ENCODE assay signal across 19 cellular contexts in the genomic region with DNA sequence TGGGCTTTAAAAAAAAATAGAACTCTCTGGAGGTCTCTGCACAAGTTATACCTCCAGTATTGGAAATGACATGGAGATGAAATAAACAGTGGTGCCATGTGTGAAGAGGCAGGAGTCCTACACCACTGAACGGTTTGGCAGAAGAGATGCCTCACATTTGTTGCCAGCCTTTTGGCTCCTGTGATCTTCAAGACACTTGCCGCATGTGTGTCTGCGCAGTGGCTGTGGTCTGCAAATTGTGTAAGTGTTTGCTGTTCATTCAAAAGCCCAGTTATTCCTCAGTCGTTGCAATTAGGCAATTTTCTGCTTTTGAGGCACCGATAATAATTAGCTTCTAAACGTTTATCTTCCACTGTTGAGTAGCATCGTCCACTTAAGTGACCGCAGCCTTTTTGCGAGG.
"Had no signal": no experiment of that assay in that cellular context is flagged by ENCODE, and none has a peak within 500 bp of the region (broad histone marks: within the 10 kb centered on the region; RNA-seq: fewer than 3 reads in every experiment).

No MANE protein-coding gene starts in this region.

- H3K36me3 ChIP-seq: esophagus squamous epithelium, gastroesophageal sphincter, tibial artery, upper lobe of right lung, vagina had no signal

- H3K27me3 Mint-ChIP-seq: dendritic cell treated with granulocyte-macrophage colony-stimulating factor and Interleukin-4, amounts not matched to agents 40 ng/mL and 50 ng/mL, for 4 days; effector memory CD8-positive, alpha-beta T cell; stimulated activated memory B cell treated with anti-CD40 and anti-IgM and Interleukin-4, amounts not matched to agents 10 μg/mL and 1 μg/mL and 100 μg/mL, for 72 hours; stimulated activated naive CD8-positive, alpha-beta T cell treated with anti-CD3 and anti-CD28 coated beads, Interleukin-15, Interleukin-2, amounts not matched to agents 100 ng/mL and 50 ng/mL, for 24 hours had no signal

- H3K27ac ChIP-seq: esophagus squamous epithelium, gastroesophageal sphincter, spleen, tibial artery, upper lobe of right lung, vagina had no signal

- H3K4me1 ChIP-seq: esophagus squamous epithelium, gastroesophageal sphincter, tibial artery, upper lobe of right lung, vagina had no signal

- DNase-seq: effector memory CD8-positive, alpha-beta T cell; esophagus squamous epithelium; foreskin fibroblast; kidney glomerular epithelial cell; mammary epithelial cell; mucosa of descending colon; naive thymus-derived CD8-positive, alpha-beta T cell; spleen; stimulated activated CD4-positive, alpha-beta T cell treated with anti-CD3 and anti-CD28 coated beads, Interleukin-15, amount 100 ng/mL, for 24 hours; stimulated activated CD4-positive, alpha-beta T cell treated with anti-CD3 and anti-CD28 coated beads, Interleukin-1b, Interleukin-23, amount 100 ng/mL, for 48 hours; stimulated activated CD4-positive, alpha-beta T cell treated with anti-CD3 and anti-CD28 coated beads, Interleukin-4, amount 100 ng/mL, for 24 hours; upper lobe of right lung had no signal

- H3K4me3 ChIP-seq: esophagus squamous epithelium, gastroesophageal sphincter, mucosa of descending colon, spleen, tibial artery, upper lobe of right lung, vagina had no signal

- H3K4me3 Mint-ChIP-seq: dendritic cell treated with granulocyte-macrophage colony-stimulating factor and Interleukin-4, amounts not matched to agents 40 ng/mL and 50 ng/mL, for 4 days; effector memory CD8-positive, alpha-beta T cell; neural crest cell; stimulated activated memory B cell treated with anti-CD40 and anti-IgM and Interleukin-4, amounts not matched to agents 10 μg/mL and 1 μg/mL and 100 μg/mL, for 72 hours; stimulated activated naive CD8-positive, alpha-beta T cell treated with anti-CD3 and anti-CD28 coated beads, Interleukin-15, Interleukin-2, amounts not matched to agents 100 ng/mL and 50 ng/mL, for 24 hours had no signal

- H3K27ac Mint-ChIP-seq: dendritic cell treated with granulocyte-macrophage colony-stimulating factor and Interleukin-4, amounts not matched to agents 40 ng/mL and 50 ng/mL, for 4 days; effector memory CD8-positive, alpha-beta T cell; naive thymus-derived CD8-positive, alpha-beta T cell; stimulated activated memory B cell treated with anti-CD40 and anti-IgM and Interleukin-4, amounts not matched to agents 10 μg/mL and 1 μg/mL and 100 μg/mL, for 72 hours; stimulated activated naive CD8-positive, alpha-beta T cell treated with anti-CD3 and anti-CD28 coated beads, Interleukin-15, Interleukin-2, amounts not matched to agents 100 ng/mL and 50 ng/mL, for 24 hours had no signal

- H3K9me3 ChIP-seq: vagina had no signal

- H3K27me3 ChIP-seq: spleen, tibial artery, upper lobe of right lung, vagina had no signal
